ENCODE assay signal across 8 cellular contexts in genomic region chr6:27478706-27479318, GRCh38. TPM values are rescaled to one million over a fixed set of nuclear protein-coding genes. Genes with fewer than 3 reads are reported as not detected.
DNase-seq lines count a peak whose midpoint lies in the region; ATAC-seq and TF ChIP-seq lines count a peak whose summit lies in the region.

No MANE protein-coding gene starts in this region.

- no peaks in the 10 kb centered on the region for H3K36me3 Mint-ChIP-seq in type B pancreatic cell

- H3K4me1 ChIP-seq in adipocyte (ENCODE audit: control insufficient read depth, insufficient read depth, low read length) (peaks cover 14% of the 10 kb centered on the region), cardiac muscle cell (ENCODE audit: low read depth) (no peaks in the 10 kb centered on the region)

- DNase-seq in GM04503 (ENCODE audit: low read depth), result peak; percentile 78
- peak; percentile 90 for DNase-seq in NB4 (ENCODE audit: low read depth)
- DNase-seq in SKM-1 treated with dmso at 0.1 percent for 144 hours (lab: John Stamatoyannopoulos, UW; ENCODE audit: unreplicated experiment), result peak; percentile 71
- peak; percentile 94 for DNase-seq in adipocyte (ENCODE audit: low read depth)
- DNase-seq in cardiac muscle cell (ENCODE audit: low read depth in 1 of 2, low spot score in 1 of 2), result peak; percentile 76 to 90
- DNase-seq in pons (ENCODE audit: low spot score), result peak; percentile 95
- DNase-seq in type B pancreatic cell (ENCODE audit: extremely low spot score, unreplicated experiment), result peak; percentile 85

- peak overlapping the region; percentile 77 for H3K27ac ChIP-seq in cardiac muscle cell

- no peak overlapping the region for H3K4me3 Mint-ChIP-seq in type B pancreatic cell

- H3K36me3 ChIP-seq in adipocyte (ENCODE audit: control insufficient read depth, insufficient read depth, low read length, severe bottlenecking) (no peaks in the 10 kb centered on the region), cardiac muscle cell (no peaks in the 10 kb centered on the region)

- no peaks in the 10 kb centered on the region for H3K4me1 Mint-ChIP-seq in type B pancreatic cell (ENCODE audit: unreplicated experiment)

- H3K9me3 ChIP-seq in adipocyte (ENCODE audit: control insufficient read depth, low read length), result no peaks in the 10 kb centered on the region
- H3K9me3 ChIP-seq in cardiac muscle cell (ENCODE audit: low read depth), result no peaks in the 10 kb centered on the region

- H3K27ac Mint-ChIP-seq in type B pancreatic cell, result no peak overlapping the region

- peak overlapping the region; percentile 96 for H3K9ac ChIP-seq in adipocyte (ENCODE audit: low read length)

- H3K4me3 ChIP-seq in NB4 (ENCODE audit: low read depth, low read length) (peak overlapping the region; percentile 82), adipocyte (ENCODE audit: low read length) (peak overlapping the region; percentile 98), cardiac muscle cell (peak overlapping the region; percentile 82)

- no peaks in the 10 kb centered on the region for H3K27me3 Mint-ChIP-seq in type B pancreatic cell

- ATAC-seq in HG02588 (IDR thresholded peaks at IDR 0.05; ENCODE audit: unreplicated experiment), result peak; percentile 58

- TF ChIP-seq CTCF in NB4 (IDR thresholded peaks at IDR 0.05; ENCODE audit: low read depth, low read length), result no peak
- TF ChIP-seq CTCF in cardiac muscle cell (IDR thresholded peaks at IDR 0.05; ENCODE audit: low read depth, low read length), result no peak
- TF ChIP-seq CTCF in type B pancreatic cell (conservative IDR thresholded peaks at IDR 0.05), result no peak

- no peaks in the 10 kb centered on the region for H3K27me3 ChIP-seq in adipocyte (replicated peaks; ENCODE audit: control insufficient read depth, insufficient read depth, low read length)
- H3K27me3 ChIP-seq in cardiac muscle cell, result no peaks in the 10 kb centered on the region

- H3K9me3 Mint-ChIP-seq in type B pancreatic cell, result no peaks in the 10 kb centered on the region

- TF ChIP-seq POLR2A in NB4 (IDR thresholded peaks at IDR 0.05; ENCODE audit: extremely low read depth, insufficient read length), result no peak

RNA-seq across cellular contexts. Expression of gene ZNF184, which starts 5.9 kb away (rescaled TPM):
- 4.9 and 6.4 TPM in 2 replicates for total RNA-seq in cardiac muscle cell
- 5.1 and 5.8 TPM in 2 replicates for polyA plus RNA-seq in cardiac muscle cell
- total RNA-seq in type B pancreatic cell (ENCODE audit: low replicate concordance), result 9.9 and 14.5 TPM in 2 replicates

Comparison
In these comparisons a context has a peak if more than half of its experiments do, and no peak if none do; other contexts are left out.
1. Peak in every context shown above with its lines: DNase-seq, ATAC-seq, H3K4me3 ChIP-seq and H3K27ac ChIP-seq.